ENCODE assay signal across 12 cellular contexts in the genomic region with DNA sequence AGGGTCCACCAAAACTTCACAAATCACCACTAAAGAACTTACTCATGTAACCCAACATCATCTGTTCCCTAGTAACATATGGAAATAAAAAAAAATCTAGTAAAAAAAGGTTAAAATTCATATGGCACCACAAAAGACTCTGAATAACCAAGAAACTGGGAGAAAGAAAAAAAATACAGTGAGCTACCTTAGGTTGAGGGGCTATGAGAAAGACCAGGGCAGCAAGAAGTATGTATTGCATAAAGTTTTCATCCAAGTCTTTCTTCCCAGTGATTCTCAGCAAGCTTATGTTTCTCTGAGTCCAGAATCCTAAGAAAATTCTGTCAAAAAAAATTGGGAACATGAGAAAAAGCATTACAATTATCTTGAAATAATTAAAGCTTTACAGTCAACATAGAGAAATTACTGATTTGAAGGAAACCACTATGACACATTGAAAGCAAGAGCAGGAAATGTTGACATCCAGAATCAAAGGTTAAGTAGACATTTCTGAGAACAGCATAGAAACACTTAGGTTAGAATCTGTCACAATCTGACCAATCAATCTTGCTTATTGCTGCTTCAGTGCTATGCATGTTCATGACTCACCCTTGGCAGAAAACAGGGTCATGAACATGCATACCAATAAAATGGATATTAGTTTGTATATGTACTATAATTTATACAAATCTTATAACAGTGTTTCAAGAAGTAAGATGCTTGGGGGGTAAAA.
A peak's percentile ranks its signal among the peaks of the same experiment; 100 is the strongest.
DNase-seq lines count a peak whose midpoint lies in the region; ATAC-seq and TF ChIP-seq lines count a peak whose summit lies in the region.
"Had no signal": no experiment of that assay in that cellular context is flagged by ENCODE, and none has a peak within 500 bp of the region (broad histone marks: within the 10 kb centered on the region; RNA-seq: fewer than 3 reads in every experiment).

No MANE protein-coding gene starts in this region.

- H3K4me1 ChIP-seq in breast epithelium (no peaks in the 10 kb centered on the region), PC-3 (ENCODE audit: insufficient read depth, low read length) (peaks cover 11% of the 10 kb centered on the region)

- TF ChIP-seq CTCF in MCF 10A (IDR thresholded peaks at IDR 0.05; ENCODE audit: unreplicated experiment) (no peak), breast epithelium (IDR thresholded peaks at IDR 0.05) (no peak), PC-3 (conservative IDR thresholded peaks at IDR 0.05; ENCODE audit: low read depth, low read length) (no peak), epithelial cell of proximal tubule (conservative IDR thresholded peaks at IDR 0.05; ENCODE audit: low read depth, low read length) (no peak)

- H3K27ac Mint-ChIP-seq in MCF 10A (ENCODE audit: low read depth, unreplicated experiment) = peak overlapping the region; percentile 12

- peak; percentile 89 for DNase-seq in MCF 10A (ENCODE audit: unreplicated experiment)
- no peak for DNase-seq in breast epithelium (ENCODE audit: low spot score in 2 of 2)
- peak; percentile 72 for DNase-seq in PC-3
- peak; percentile 59 for DNase-seq in epithelial cell of proximal tubule (ENCODE audit: low read depth)
- DNase-seq in NCI-H345 treated with DMSO at 0.1 percent for 48 hours (lab: John Stamatoyannopoulos, UW; ENCODE audit: unreplicated experiment) = no peak
- DNase-seq in left colon = no peak
- DNase-seq in UCSD-AML1 (lab: John Stamatoyannopoulos, UW; ENCODE audit: unreplicated experiment) = no peak
- no peak for DNase-seq in central memory CD4-positive, alpha-beta T cell
- DNase-seq: posterior cingulate gyrus; stimulated activated CD4-positive, alpha-beta T cell treated with anti-CD3 and anti-CD28 coated beads, Interleukin-4, amount 100 ng/mL, for 24 hours had no signal

- no peaks in the 10 kb centered on the region for H3K9me2 ChIP-seq in PC-3 (replicated peaks; ENCODE audit: low read length)

- no peaks in the 10 kb centered on the region for H3K36me3 ChIP-seq in breast epithelium
- no peaks in the 10 kb centered on the region for H3K36me3 ChIP-seq in PC-3 (ENCODE audit: low read depth, low read length)

- H3K27ac ChIP-seq in breast epithelium = no peak overlapping the region
- peak overlapping the region; percentile 51 for H3K27ac ChIP-seq in PC-3 (ENCODE audit: low read length)
- H3K27ac ChIP-seq: C4-2B had no signal

- no peak overlapping the region for H2AFZ ChIP-seq in PC-3 (ENCODE audit: low read length)

- H3K79me2 ChIP-seq in PC-3 (ENCODE audit: low read length) = no peaks in the 10 kb centered on the region

- H3K4me1 Mint-ChIP-seq in MCF 10A (ENCODE audit: insufficient read depth, unreplicated experiment) = peaks cover 7% of the 10 kb centered on the region

- H3K4me2 ChIP-seq in PC-3 (ENCODE audit: low read length) = peak overlapping the region; percentile 26; the same call in 1 of the 2 replicates

- H3K9me3 ChIP-seq in breast epithelium = peaks cover 0 to 7% of the 10 kb centered on the region in 2 donors
- no peaks in the 10 kb centered on the region for H3K9me3 ChIP-seq in PC-3 (ENCODE audit: low read length)

- no peak overlapping the region for H3K4me3 Mint-ChIP-seq in MCF 10A (ENCODE audit: unreplicated experiment)

- H3F3A ChIP-seq in PC-3 (ENCODE audit: low read length, unreplicated experiment) = no peaks in the 10 kb centered on the region

- BruUV-seq in MCF 10A (replicated peaks; lab: Mats Ljungman, UMichigan) (no TSS peak), PC-3 (replicated peaks; lab: Mats Ljungman, UMichigan) (no TSS peak)

- H3K9ac ChIP-seq in PC-3 (ENCODE audit: low read length) = no peak overlapping the region

- no peak for TF ChIP-seq POLR2A in breast epithelium (IDR thresholded peaks at IDR 0.05)

- H3K36me3 Mint-ChIP-seq in MCF 10A (ENCODE audit: insufficient read depth, unreplicated experiment) = no peaks in the 10 kb centered on the region

- peaks cover 11% of the 10 kb centered on the region for H3K9me3 Mint-ChIP-seq in MCF 10A (ENCODE audit: unreplicated experiment)

- no peaks in the 10 kb centered on the region for H3K27me3 Mint-ChIP-seq in MCF 10A (ENCODE audit: insufficient read depth, unreplicated experiment)

- H4K20me1 ChIP-seq in PC-3 (ENCODE audit: low read length) = no peaks in the 10 kb centered on the region

- no peaks in the 10 kb centered on the region for H3K27me3 ChIP-seq in breast epithelium
- H3K27me3 ChIP-seq in PC-3 (ENCODE audit: low read length) = no peaks in the 10 kb centered on the region

- POLR2A ChIA-PET in MCF 10A (lab: Yijun Ruan, JAX) (no interaction called here), PC-3 (lab: Charles Lee; ENCODE audit: unreplicated experiment) (no interaction called here)

- H3K4me3 ChIP-seq in breast epithelium (no peak overlapping the region), PC-3 (ENCODE audit: low read length) (no peak overlapping the region), epithelial cell of proximal tubule (ENCODE audit: low read depth, low read length) (no peak overlapping the region)
- H3K4me3 ChIP-seq: lung had no signal

- CTCF ChIA-PET in MCF 10A (lab: Yijun Ruan, JAX) (interaction anchor here (0.6 to 0.8 kb wide), 3 partner anchors 32 to 955 kb away, joined by 3 to 4 read pairs (median 3); no protein-coding TSS in a partner anchor), PC-3 (lab: Charles Lee) (no interaction called here)

- intact Hi-C loops in MCF 10A (cut with micrococcal nuclease) (no loop called here), breast epithelium (cut with DNase I; ENCODE audit: low total_unique reads) (no loop called here), PC-3 (cut with micrococcal nuclease) (no loop called here), left colon (cut with DNase I, micrococcal nuclease) (no loop called here)

- ATAC-seq in PC-3 (peak; percentile 88), left colon (no peak)

Comparison
In these comparisons a context has a peak if more than half of its experiments do, and no peak if none do; other contexts are left out.
1. DNase-seq: peak in MCF 10A (single experiment), PC-3 (single experiment) and epithelial cell of proximal tubule (single experiment); none in breast epithelium (0 of 2), NCI-H345 treated with DMSO at 0.1 percent for 48 hours (single experiment), left colon (0 of 2), UCSD-AML1 (single experiment) and central memory CD4-positive, alpha-beta T cell (single experiment).